ENCODE assay signal across 8 cellular contexts in genomic region chr21:46459356-46460112, GRCh38. TPM values are rescaled to one million over a fixed set of nuclear protein-coding genes. Genes with fewer than 3 reads are reported as not detected.
DNase-seq lines count a peak whose midpoint lies in the region; ATAC-seq and TF ChIP-seq lines count a peak whose summit lies in the region.

No MANE protein-coding gene starts in this region.

- H3K9ac ChIP-seq in endodermal cell (ENCODE audit: extremely low read depth, low read length, poor library complexity, severe bottlenecking), result peak overlapping the region; percentile 45

- no peaks in the 10 kb centered on the region for H3K27me3 Mint-ChIP-seq in endodermal cell (ENCODE audit: insufficient read depth)

- peaks cover 3% of the 10 kb centered on the region for H3K4me1 Mint-ChIP-seq in endodermal cell

- peak overlapping the region; percentile 86 for H3K4me3 Mint-ChIP-seq in endodermal cell

- TF ChIP-seq CTCF in VCaP (conservative IDR thresholded peaks at IDR 0.05) (no peak), endodermal cell (conservative IDR thresholded peaks at IDR 0.05) (no peak), transverse colon (IDR thresholded peaks at IDR 0.05) (no peak)

- in situ Hi-C loops in transverse colon (cut with MboI; ENCODE audit: low pct_ligation_motif_present in 1 of 4, low pct_unique_long_range_greater_than_20kb in 1 of 4, low sequenced_read_pairs in 3 of 4), result no loop called here

- intact Hi-C loops in transverse colon (cut with DNase I; ENCODE audit: low total_unique reads), result no loop called here

- DNase-seq in stimulated activated CD4-positive, alpha-beta T cell treated with anti-CD3 and anti-CD28 coated beads, Interleukin-1b, Interleukin-23, amount 100 ng/mL, for 4 hours (ENCODE audit: low read depth in 2 of 2), result peak; percentile 4 to 5
- no peak for DNase-seq in stimulated activated CD4-positive, alpha-beta T cell treated with anti-CD3 and anti-CD28 coated beads, Interleukin-2, amount 100 ng/mL, for 48 hours
- peak; percentile 69 for DNase-seq in endodermal cell
- DNase-seq in transverse colon, result peak; percentile 55

- ATAC-seq in HG02623 (IDR thresholded peaks at IDR 0.05; ENCODE audit: unreplicated experiment) (no peak), HG02642 (IDR thresholded peaks at IDR 0.05; ENCODE audit: poor library complexity, unreplicated experiment) (no peak)

- TF ChIP-seq POLR2A in transverse colon (IDR thresholded peaks at IDR 0.05), result no peak

- H3K36me3 ChIP-seq in endodermal cell (ENCODE audit: control insufficient read depth, insufficient read depth, low read length), result peaks cover 17% of the 10 kb centered on the region
- no peaks in the 10 kb centered on the region for H3K36me3 ChIP-seq in transverse colon

- H3K4me1 ChIP-seq in endodermal cell (ENCODE audit: control insufficient read depth, insufficient read depth, low read length), result no peaks in the 10 kb centered on the region
- H3K4me1 ChIP-seq in mononuclear cell (ENCODE audit: insufficient read depth, low read length), result peaks cover 53% of the 10 kb centered on the region
- H3K4me1 ChIP-seq in transverse colon, result peaks cover 15 to 49% (median 36%) of the 10 kb centered on the region in 4 donors

- H3K36me3 Mint-ChIP-seq in endodermal cell (ENCODE audit: low read depth), result peaks cover 29% of the 10 kb centered on the region

- H3K27ac ChIP-seq in VCaP (peak overlapping the region; percentile 96), endodermal cell (ENCODE audit: low read depth, low read length) (no peak overlapping the region), transverse colon (peak overlapping the region; percentile 90 to 98 (median 94))

- peak overlapping the region; percentile 82 for H3K27ac Mint-ChIP-seq in endodermal cell

- WGBS in endodermal cell (ENCODE audit: insufficient coverage in 1 of 2, insufficient read length in 1 of 2), 2 experiments, result 7 to 32% methylated on average over 5 to 32 of the region's 41 CpGs
- 0 to 5% methylated on average over 3 to 24 of the region's 41 CpGs for WGBS in transverse colon (ENCODE audit: low coverage in 1 of 2), 2 donors

- no peaks in the 10 kb centered on the region for H3K9me3 Mint-ChIP-seq in endodermal cell

- no peak for TF ChIP-seq EP300 in transverse colon (IDR thresholded peaks at IDR 0.05; ENCODE audit: low read depth)

- no peaks in the 10 kb centered on the region for H3K27me3 ChIP-seq in endodermal cell (ENCODE audit: control insufficient read depth, insufficient read depth, low read length, poor library complexity, severe bottlenecking)
- no peaks in the 10 kb centered on the region for H3K27me3 ChIP-seq in mononuclear cell (ENCODE audit: insufficient read depth, low read length)
- no peaks in the 10 kb centered on the region for H3K27me3 ChIP-seq in transverse colon

- H3K4me3 ChIP-seq in endodermal cell (ENCODE audit: low read length) (peak overlapping the region; percentile 85), mononuclear cell (ENCODE audit: low read length) (peak overlapping the region; percentile 93), transverse colon (peak overlapping the region; percentile 96 to 99 (median 98))

- H3K9me3 ChIP-seq in endodermal cell (ENCODE audit: control insufficient read depth, low read length) (no peaks in the 10 kb centered on the region), mononuclear cell (ENCODE audit: low read depth, low read length) (no peaks in the 10 kb centered on the region), transverse colon (no peaks in the 10 kb centered on the region)

RNA-seq across cellular contexts. Expression of gene DIP2A, which starts 0.8 kb away (rescaled TPM):
- total RNA-seq in endodermal cell, result 10 to 100 TPM; 51.0 to 52.2 TPM
- polyA plus RNA-seq in endodermal cell (2013, experiment 1 of 2), result 41.5 TPM
- polyA plus RNA-seq in endodermal cell (2013, experiment 2 of 2), result 38.8 TPM
- 43.9 TPM for total RNA-seq in mononuclear cell
- total RNA-seq in transverse colon, result 100 to 1,000 TPM in 2 of 4 donors, 10 to 100 TPM in 2; 68.8 to 121 (median 92.9) TPM

Comparison
In these comparisons a context has a peak if more than half of its experiments do, and no peak if none do; other contexts are left out.
1. DNase-seq: peak in stimulated activated CD4-positive, alpha-beta T cell treated with anti-CD3 and anti-CD28 coated beads, Interleukin-1b, Interleukin-23, amount 100 ng/mL, for 4 hours (2 of 2), endodermal cell (single experiment) and transverse colon (single experiment); none in stimulated activated CD4-positive, alpha-beta T cell treated with anti-CD3 and anti-CD28 coated beads, Interleukin-2, amount 100 ng/mL, for 48 hours (0 of 2).
2. Peak in every context shown above with its lines, with median percentiles within 50 percentile points of each other: H3K4me3 ChIP-seq.